18 cellular contexts compared by ENCODE assay signal in the genomic region with DNA sequence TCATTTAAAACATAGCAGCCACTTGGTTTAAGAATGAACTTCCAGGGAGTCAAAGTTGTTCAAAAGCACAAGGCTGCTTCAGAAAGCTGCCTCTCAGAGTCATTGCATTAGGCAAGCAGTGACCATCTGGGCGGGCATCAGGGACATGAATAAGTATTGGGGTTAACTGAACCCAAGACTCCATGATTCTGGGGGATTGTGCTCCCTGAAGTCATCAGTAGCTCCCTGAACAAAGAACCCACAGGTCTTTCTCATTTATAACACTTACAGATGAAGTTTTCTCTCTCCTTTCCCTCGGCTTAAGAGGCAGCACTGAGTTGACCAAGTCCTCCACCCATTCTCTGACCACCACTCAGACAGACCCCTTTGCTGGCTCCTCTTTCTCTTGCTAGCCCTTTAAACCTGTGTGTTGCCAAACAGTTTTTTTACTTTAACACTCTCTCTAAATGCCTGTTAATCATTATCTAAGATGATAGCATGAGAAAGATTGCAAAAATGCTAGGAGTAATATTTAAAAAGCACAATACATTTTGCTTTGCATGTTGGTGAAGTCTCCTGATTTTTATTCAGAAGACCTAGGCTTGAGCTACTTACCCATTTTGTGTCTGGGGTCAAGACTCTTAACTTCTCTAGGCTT.
DNase-seq lines count a peak whose midpoint lies in the region; ATAC-seq and TF ChIP-seq lines count a peak whose summit lies in the region.
"Had no signal": no experiment of that assay in that cellular context is flagged by ENCODE, and none has a peak within 500 bp of the region (broad histone marks: within the 10 kb centered on the region; RNA-seq: fewer than 3 reads in every experiment).

No MANE protein-coding gene starts in this region.

- H3K4ac ChIP-seq in H9 (ENCODE audit: low read depth, low read length) = no peak overlapping the region

- no peak overlapping the region for H3K4me2 ChIP-seq in H9 (ENCODE audit: insufficient read depth, insufficient read length, low read length)

- no peak overlapping the region for H3K56ac ChIP-seq in H9 (ENCODE audit: insufficient read length, low read depth, low read length)

- H3K4me1 ChIP-seq in thyroid gland = no peaks in the 10 kb centered on the region
- no peaks in the 10 kb centered on the region; the same call in 1 of the 2 replicates for H3K4me1 ChIP-seq in H9 (ENCODE audit: insufficient read depth, low read length)
- H3K4me1 ChIP-seq in right atrium auricular region = no peaks in the 10 kb centered on the region

- H2BK20ac ChIP-seq in H9 (ENCODE audit: low read depth, low read length, poor library complexity, severe bottlenecking) = no peak overlapping the region

- ATAC-seq in left colon (peak; percentile 70), Right ventricle myocardium superior (ENCODE audit: poor library complexity) (no peak)

- H4K20me1 ChIP-seq in H9 (ENCODE audit: control insufficient read depth, insufficient read depth, insufficient read length) = no peaks in the 10 kb centered on the region

- H3K9me3 ChIP-seq in thyroid gland (no peaks in the 10 kb centered on the region), H9 (ENCODE audit: control insufficient read depth, low read depth, low read length) (no peaks in the 10 kb centered on the region), right atrium auricular region (no peaks in the 10 kb centered on the region)
- H3K9me3 ChIP-seq: SJSA1 had no signal

- peak overlapping the region; percentile 19 for H3K27ac Mint-ChIP-seq in progenitor cell of endocrine pancreas
- H3K27ac Mint-ChIP-seq in H9 = 0 out of 7 replicates have a peak overlapping the region, but pooled peaks of 1 of the 3 experiments have one; percentile 10

- TF ChIP-seq POLR2A in thyroid gland (IDR thresholded peaks at IDR 0.05) = no peak

- no peaks in the 10 kb centered on the region for H3K79me2 ChIP-seq in H9 (ENCODE audit: insufficient read depth, low read length)

- H4K8ac ChIP-seq in H9 (replicated peaks; ENCODE audit: insufficient read length, low read depth, low read length) = no peak overlapping the region

- no peak overlapping the region for H4K91ac ChIP-seq in H9 (ENCODE audit: insufficient read length, low read depth, low read length)

- H2AFZ ChIP-seq in H9 (ENCODE audit: low read length) = no peak overlapping the region

- H3K36me3 ChIP-seq in thyroid gland (no peaks in the 10 kb centered on the region), right atrium auricular region (no peaks in the 10 kb centered on the region)
- H3K36me3 ChIP-seq: SJSA1 had no signal

- no peak overlapping the region for H3T11ph ChIP-seq in H9 (ENCODE audit: low read length)

- H3K4me3 Mint-ChIP-seq in progenitor cell of endocrine pancreas (ENCODE audit: low read depth) = no peak overlapping the region
- no peak overlapping the region for H3K4me3 Mint-ChIP-seq in H9

- H3K4me3 ChIP-seq in thyroid gland (replicated peaks in 1 of 3) (no peak overlapping the region), right atrium auricular region (no peak overlapping the region)
- H3K4me3 ChIP-seq: SJSA1 had no signal

- H3K4me1 Mint-ChIP-seq in progenitor cell of endocrine pancreas (ENCODE audit: low read depth) = peaks cover 36% of the 10 kb centered on the region
- H3K4me1 Mint-ChIP-seq in H9 = peaks cover 12 to 16% of the 10 kb centered on the region in 2 experiments

- H2BK5ac ChIP-seq in H9 (ENCODE audit: insufficient read length, low read length) = no peak overlapping the region

- peak overlapping the region; percentile 61 for H3K27ac ChIP-seq in VCaP
- H3K27ac ChIP-seq in thyroid gland = no peak overlapping the region
- no peak overlapping the region for H3K27ac ChIP-seq in H9 (ENCODE audit: insufficient read length, low read depth, low read length)
- H3K27ac ChIP-seq in right atrium auricular region = no peak overlapping the region
- H3K27ac ChIP-seq: SJSA1 had no signal

- no peaks in the 10 kb centered on the region for H3K9me3 Mint-ChIP-seq in progenitor cell of endocrine pancreas (ENCODE audit: low read depth)
- no peaks in the 10 kb centered on the region for H3K9me3 Mint-ChIP-seq in H9

- H3K36me3 Mint-ChIP-seq in progenitor cell of endocrine pancreas (ENCODE audit: insufficient read depth) (no peaks in the 10 kb centered on the region), H9 (ENCODE audit: insufficient read depth in 1 of 3, low read depth in 3 of 3) (no peaks in the 10 kb centered on the region)

- no peak overlapping the region for H2AK5ac ChIP-seq in H9 (ENCODE audit: insufficient read length, low read length)

- peak; percentile 52 for DNase-seq in Caki2 (ENCODE audit: low read depth)
- no peak for DNase-seq in left colon
- DNase-seq in progenitor cell of endocrine pancreas (ENCODE audit: low spot score, unreplicated experiment) = no peak
- no peak for DNase-seq in thyroid gland
- no peak for DNase-seq in Right ventricle myocardium superior
- DNase-seq in H9 = no peak
- DNase-seq in right atrium auricular region (ENCODE audit: low spot score) = no peak
- DNase-seq: C1 segment of cervical spinal cord; H7; Kasumi-1; MM.1S; NCI-H1105; NCI-H187; NCI-H345; NCI-H69; NK-92 treated with Interleukin-12 subunit alpha and Interleukin-12 subunit beta, amount 100 ng/mL, for 24 hours had no signal

- no peak overlapping the region for H3K9ac ChIP-seq in H9 (ENCODE audit: extremely low read depth, insufficient read length, low read length)

- H3K23me2 ChIP-seq in H9 (ENCODE audit: insufficient read length, low read depth, low read length, poor library complexity, severe bottlenecking) = no peaks in the 10 kb centered on the region

- no peak overlapping the region for H3K18ac ChIP-seq in H9 (ENCODE audit: insufficient read length, low read depth, low read length)

- no peak overlapping the region for H2BK120ac ChIP-seq in H9 (ENCODE audit: low read depth, low read length, poor library complexity, severe bottlenecking)

- WGBS in thyroid gland, 2 donors = 77 to 79% methylated on average over 2 of the region's 2 CpGs
- no CpG with 5 or more reads among the region's 2 CpGs for WGBS in H9 (ENCODE audit: extremely low coverage, insufficient read length, low lambda C conversion rate)

- H3K27me3 Mint-ChIP-seq in progenitor cell of endocrine pancreas (no peaks in the 10 kb centered on the region), H9 (ENCODE audit: low read depth) (peaks cover 2% of the 10 kb centered on the region)

- no peaks in the 10 kb centered on the region for H3K27me3 ChIP-seq in thyroid gland
- no peaks in the 10 kb centered on the region for H3K27me3 ChIP-seq in H9 (ENCODE audit: insufficient read depth, low read length)
- no peaks in the 10 kb centered on the region for H3K27me3 ChIP-seq in right atrium auricular region
- H3K27me3 ChIP-seq: SJSA1 had no signal

- H3K79me1 ChIP-seq in H9 (ENCODE audit: insufficient read depth, low read depth, low read length, poor library complexity, severe bottlenecking) = no peaks in the 10 kb centered on the region

- no peak overlapping the region for H2BK15ac ChIP-seq in H9 (ENCODE audit: low read depth, low read length)

- no peak overlapping the region for H4K5ac ChIP-seq in H9 (ENCODE audit: insufficient read length, low read depth, low read length)

- H3K14ac ChIP-seq in H9 (ENCODE audit: insufficient read depth, low read length) = no peak overlapping the region

- intact Hi-C loops in left colon (cut with DNase I, micrococcal nuclease) = no loop called here
- intact Hi-C loops in thyroid gland (cut with DNase I) = no loop called here
- intact Hi-C loops in Right ventricle myocardium superior (cut with DNase I) = no loop called here

- TF ChIP-seq CTCF in VCaP (conservative IDR thresholded peaks at IDR 0.05) = no peak
- no peak for TF ChIP-seq CTCF in progenitor cell of endocrine pancreas (IDR thresholded peaks at IDR 0.05; ENCODE audit: unreplicated experiment)
- TF ChIP-seq CTCF in thyroid gland (IDR thresholded peaks at IDR 0.05) = no peak
- TF ChIP-seq CTCF in H9 (conservative IDR thresholded peaks at IDR 0.05) = no peak
- no peak for TF ChIP-seq CTCF in right atrium auricular region (IDR thresholded peaks at IDR 0.05)

- in situ Hi-C loops in Caki2 (cut with HindIII; ENCODE audit: low pct_unique_long_range_greater_than_20kb, low sequenced_read_pairs) = no loop called here

- H3K23ac ChIP-seq in H9 (ENCODE audit: insufficient read length, low read depth, low read length) = no peak overlapping the region

- H2BK12ac ChIP-seq in H9 (ENCODE audit: insufficient read length, low read depth, low read length) = no peak overlapping the region
